ENCODE assay signal across 15 cellular contexts in the genomic region with DNA sequence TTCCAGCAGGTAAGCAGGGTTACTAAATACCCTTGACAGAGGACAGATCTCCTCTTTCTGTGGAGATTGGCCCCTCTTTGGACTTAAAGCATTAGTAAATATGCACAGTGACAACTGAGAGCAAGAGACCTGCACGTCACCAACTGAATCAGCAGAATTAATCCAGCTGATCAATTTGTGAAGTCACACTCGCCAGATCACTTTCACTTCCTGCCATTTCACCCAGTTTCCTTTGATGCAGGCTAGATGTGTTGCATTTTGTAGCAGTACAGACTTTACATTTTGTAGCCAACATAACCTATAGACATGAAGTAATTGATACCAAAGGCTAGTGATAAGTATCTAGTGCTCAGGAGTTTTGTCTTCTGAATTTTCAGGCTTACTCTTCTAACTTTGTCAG.
"Had no signal": no experiment of that assay in that cellular context is flagged by ENCODE, and none has a peak within 500 bp of the region (broad histone marks: within the 10 kb centered on the region; RNA-seq: fewer than 3 reads in every experiment).

No MANE protein-coding gene starts in this region.

- H3K27ac Mint-ChIP-seq: activated naive CD4-positive, alpha-beta T cell treated with anti-CD3 and anti-CD28 coated beads, Interleukin-2, amount 50 U/mL, for 24 hours; activated T-cell treated with anti-CD3 and anti-CD28 coated beads, Interleukin-2, amount 50 U/mL, for 24 hours; memory B cell had no signal

- ATAC-seq: naive thymus-derived CD8-positive, alpha-beta T cell had no signal

- H3K9me3 Mint-ChIP-seq: activated naive CD4-positive, alpha-beta T cell treated with anti-CD3 and anti-CD28 coated beads, Interleukin-2, amount 50 U/mL, for 24 hours; activated T-cell treated with anti-CD3 and anti-CD28 coated beads, Interleukin-2, amount 50 U/mL, for 24 hours; memory B cell had no signal

- H3K4me3 Mint-ChIP-seq: activated naive CD4-positive, alpha-beta T cell treated with anti-CD3 and anti-CD28 coated beads, Interleukin-2, amount 50 U/mL, for 24 hours; activated T-cell treated with anti-CD3 and anti-CD28 coated beads, Interleukin-2, amount 50 U/mL, for 24 hours; memory B cell; naive thymus-derived CD8-positive, alpha-beta T cell had no signal

- DNase-seq: activated CD4-positive, CD25-positive, alpha-beta regulatory T cell treated with anti-CD3 and anti-CD28 coated beads, Interleukin-2, amount 50 U/mL, for 72 hours; activated T-cell treated with anti-CD3 and anti-CD28 coated beads, Interleukin-2, amount 50 U/mL, for 24 hours; adrenal gland; dorsolateral prefrontal cortex; kidney; left ventricle myocardium inferior; naive thymus-derived CD8-positive, alpha-beta T cell; occipital lobe; stimulated activated CD4-positive, alpha-beta T cell treated with anti-CD3 and anti-CD28 coated beads, Interleukin-2, amount 100 ng/mL, for 48 hours; stimulated activated naive CD4-positive, alpha-beta T cell; substantia nigra; T1000; uterus had no signal

- H3K4me1 Mint-ChIP-seq: activated naive CD4-positive, alpha-beta T cell treated with anti-CD3 and anti-CD28 coated beads, Interleukin-2, amount 50 U/mL, for 24 hours; memory B cell had no signal

- H3K36me3 Mint-ChIP-seq: activated naive CD4-positive, alpha-beta T cell treated with anti-CD3 and anti-CD28 coated beads, Interleukin-2, amount 50 U/mL, for 24 hours; memory B cell; naive thymus-derived CD8-positive, alpha-beta T cell had no signal
